Comparison of ENCODE assay signal across 11 cellular contexts in genomic region chr20:57434390-57434700, GRCh38. TPM values are rescaled to one million over a fixed set of nuclear protein-coding genes. Genes with fewer than 3 reads are reported as not detected.
A peak's percentile ranks its signal among the peaks of the same experiment; 100 is the strongest.
DNase-seq lines count a peak whose midpoint lies in the region; ATAC-seq and TF ChIP-seq lines count a peak whose summit lies in the region.
"Had no signal": no experiment of that assay in that cellular context is flagged by ENCODE, and none has a peak within 500 bp of the region (broad histone marks: within the 10 kb centered on the region; RNA-seq: fewer than 3 reads in every experiment).

No MANE protein-coding gene starts in this region.

- no peak overlapping the region for H3K9ac ChIP-seq in H9 (ENCODE audit: extremely low read depth, insufficient read length, low read length)

- H3K4me2 ChIP-seq in H9 (ENCODE audit: insufficient read depth, insufficient read length, low read length) (no peak overlapping the region), hepatocyte (no peak overlapping the region)

- H2BK12ac ChIP-seq in H9 (ENCODE audit: insufficient read length, low read depth, low read length): no peak overlapping the region

- no peak overlapping the region for H4K91ac ChIP-seq in H9 (ENCODE audit: insufficient read length, low read depth, low read length)

- H3K56ac ChIP-seq in H9 (ENCODE audit: insufficient read length, low read depth, low read length): no peak overlapping the region

- H3K4me1 ChIP-seq in H9 (ENCODE audit: insufficient read depth, low read length) (no peaks in the 10 kb centered on the region), hepatocyte (ENCODE audit: insufficient read depth) (no peaks in the 10 kb centered on the region)

- H3K9me3 Mint-ChIP-seq in activated CD4-positive, alpha-beta T cell treated with anti-CD3 and anti-CD28 coated beads for 36 hours (ENCODE audit: low read depth): no peaks in the 10 kb centered on the region
- peaks cover 0 to 3% of the 10 kb centered on the region in 2 experiments; a peak in 2 of 5 replicates for H3K9me3 Mint-ChIP-seq in H9
- peaks cover 2% of the 10 kb centered on the region for H3K9me3 Mint-ChIP-seq in activated CD8-positive, alpha-beta T cell treated with anti-CD3 and anti-CD28 coated beads for 36 hours
- H3K9me3 Mint-ChIP-seq in nephron progenitor cell: peaks cover 9% of the 10 kb centered on the region
- H3K9me3 Mint-ChIP-seq: neural crest cell had no signal

- H2BK20ac ChIP-seq in H9 (ENCODE audit: low read depth, low read length, poor library complexity, severe bottlenecking): no peak overlapping the region

- no CpG with 5 or more reads among the region's 9 CpGs for WGBS in H9 (ENCODE audit: extremely low coverage, insufficient read length, low lambda C conversion rate)
- WGBS in hepatocyte (ENCODE audit: low lambda C conversion rate, missing lambda C conversion rate): 89% methylated on average over 9 of the region's 9 CpGs

- H3K79me1 ChIP-seq in H9 (ENCODE audit: insufficient read depth, low read depth, low read length, poor library complexity, severe bottlenecking): no peaks in the 10 kb centered on the region

- H2AFZ ChIP-seq in H9 (ENCODE audit: low read length): no peak overlapping the region
- no peak overlapping the region for H2AFZ ChIP-seq in hepatocyte

- no peak overlapping the region for H2BK5ac ChIP-seq in H9 (ENCODE audit: insufficient read length, low read length)

- intact Hi-C loops in activated CD4-positive, alpha-beta T cell treated with anti-CD3 and anti-CD28 coated beads for 36 hours (cut with DNase I, micrococcal nuclease): no loop called here
- intact Hi-C loops in activated CD8-positive, alpha-beta T cell treated with anti-CD3 and anti-CD28 coated beads for 36 hours (cut with micrococcal nuclease): loop anchor here (5.0 kb wide), 1 partner anchor 37 kb away; no protein-coding TSS in a partner anchor

- H4K5ac ChIP-seq in H9 (ENCODE audit: insufficient read length, low read depth, low read length): no peak overlapping the region

- no peaks in the 10 kb centered on the region for H3K9me2 ChIP-seq in hepatocyte (replicated peaks; ENCODE audit: insufficient read depth)

- H3K27me3 ChIP-seq in H9 (ENCODE audit: insufficient read depth, low read length) (no peaks in the 10 kb centered on the region), hepatocyte (no peaks in the 10 kb centered on the region)
- H3K27me3 ChIP-seq: vagina had no signal

- no peaks in the 10 kb centered on the region for H3K9me3 ChIP-seq in H9 (ENCODE audit: control insufficient read depth, low read depth, low read length)
- H3K9me3 ChIP-seq in hepatocyte (ENCODE audit: low read depth): no peaks in the 10 kb centered on the region
- H3K9me3 ChIP-seq: vagina had no signal

- ATAC-seq in activated CD4-positive, alpha-beta T cell treated with anti-CD3 and anti-CD28 coated beads for 36 hours: no peak
- ATAC-seq in activated CD8-positive, alpha-beta T cell treated with anti-CD3 and anti-CD28 coated beads for 36 hours: no peak
- no peak for ATAC-seq in GM21423 (IDR thresholded peaks at IDR 0.05; ENCODE audit: unreplicated experiment)
- ATAC-seq in GM21619 (IDR thresholded peaks at IDR 0.05; ENCODE audit: unreplicated experiment): no peak

- TF ChIP-seq CTCF in H9 (conservative IDR thresholded peaks at IDR 0.05) (peak; percentile 51; the same call in 2 of the 3 replicates), nephron progenitor cell (IDR thresholded peaks at IDR 0.05) (no peak), hepatocyte (IDR thresholded peaks at IDR 0.05; ENCODE audit: poor library complexity) (no peak)
- peak; percentile 24 for TF ChIP-seq CTCF in activated CD8-positive, alpha-beta T cell treated with anti-CD3 and anti-CD28 coated beads for 36 hours (IDR thresholded peaks at IDR 0.05)

- H3K18ac ChIP-seq in H9 (ENCODE audit: insufficient read length, low read depth, low read length): no peak overlapping the region

- POLR2A ChIA-PET in activated CD4-positive, alpha-beta T cell treated with anti-CD3 and anti-CD28 coated beads for 36 hours (lab: Charles Lee): no interaction called here
- POLR2A ChIA-PET in activated CD8-positive, alpha-beta T cell treated with anti-CD3 and anti-CD28 coated beads for 36 hours (lab: Charles Lee): interaction anchor here (1.2 to 2.8 kb wide), 5 partner anchors 30 to 44 kb away, joined by 3 to 16 read pairs (median 5); no protein-coding TSS in a partner anchor

- H3K27me3 Mint-ChIP-seq in activated CD4-positive, alpha-beta T cell treated with anti-CD3 and anti-CD28 coated beads for 36 hours: no peaks in the 10 kb centered on the region
- H3K27me3 Mint-ChIP-seq in H9 (ENCODE audit: low read depth): peaks cover 2% of the 10 kb centered on the region; the same call in 1 of the 2 replicates
- H3K27me3 Mint-ChIP-seq in activated CD8-positive, alpha-beta T cell treated with anti-CD3 and anti-CD28 coated beads for 36 hours: no peaks in the 10 kb centered on the region
- H3K27me3 Mint-ChIP-seq in nephron progenitor cell (ENCODE audit: low read depth, poor library complexity): peaks cover 4% of the 10 kb centered on the region

- peak; percentile 43 for DNase-seq in activated CD4-positive, alpha-beta T cell treated with anti-CD3 and anti-CD28 coated beads for 36 hours
- no peak for DNase-seq in activated CD4-positive, alpha-beta T cell treated with anti-CD3 and anti-CD28 coated beads, Interleukin-2, amount 50 U/mL, for 1 hour
- DNase-seq in H9: no peak
- DNase-seq in activated CD8-positive, alpha-beta T cell treated with anti-CD3 and anti-CD28 coated beads for 36 hours: peak; percentile 33
- DNase-seq in nephron progenitor cell: no peak
- no peak for DNase-seq in hepatocyte (ENCODE audit: low spot score)
- DNase-seq: cortex of kidney had no signal

- no peak overlapping the region for H2BK120ac ChIP-seq in H9 (ENCODE audit: low read depth, low read length, poor library complexity, severe bottlenecking)

- no peak overlapping the region for H3T11ph ChIP-seq in H9 (ENCODE audit: low read length)

- H3K4me1 Mint-ChIP-seq in activated CD4-positive, alpha-beta T cell treated with anti-CD3 and anti-CD28 coated beads for 36 hours: peaks cover 56% of the 10 kb centered on the region
- H3K4me1 Mint-ChIP-seq in H9 (peaks cover 2 to 23% of the 10 kb centered on the region in 2 experiments; a peak in 3 of 4 replicates), nephron progenitor cell (peaks cover 46% of the 10 kb centered on the region)
- H3K4me1 Mint-ChIP-seq in activated CD8-positive, alpha-beta T cell treated with anti-CD3 and anti-CD28 coated beads for 36 hours (ENCODE audit: low read depth): peaks cover 58% of the 10 kb centered on the region

- H3K27ac ChIP-seq in H9 (ENCODE audit: insufficient read length, low read depth, low read length) (no peak overlapping the region), hepatocyte (no peak overlapping the region)
- H3K27ac ChIP-seq: vagina had no signal

- H3K36me3 Mint-ChIP-seq in activated CD4-positive, alpha-beta T cell treated with anti-CD3 and anti-CD28 coated beads for 36 hours (ENCODE audit: low read depth): no peaks in the 10 kb centered on the region
- H3K36me3 Mint-ChIP-seq in H9 (ENCODE audit: insufficient read depth in 1 of 3, low read depth in 3 of 3) (no peaks in the 10 kb centered on the region; a peak in 1 of 7 replicates), nephron progenitor cell (ENCODE audit: low read depth) (no peaks in the 10 kb centered on the region)
- no peaks in the 10 kb centered on the region for H3K36me3 Mint-ChIP-seq in activated CD8-positive, alpha-beta T cell treated with anti-CD3 and anti-CD28 coated beads for 36 hours (ENCODE audit: low read depth)

- H4K8ac ChIP-seq in H9 (replicated peaks; ENCODE audit: insufficient read length, low read depth, low read length): no peak overlapping the region

- H4K20me1 ChIP-seq in H9 (ENCODE audit: control insufficient read depth, insufficient read depth, insufficient read length) (no peaks in the 10 kb centered on the region), hepatocyte (ENCODE audit: insufficient read depth, poor library complexity, severe bottlenecking) (no peaks in the 10 kb centered on the region)

- no peak overlapping the region for H3K4ac ChIP-seq in H9 (ENCODE audit: low read depth, low read length)

- no peaks in the 10 kb centered on the region for H3K23me2 ChIP-seq in H9 (ENCODE audit: insufficient read length, low read depth, low read length, poor library complexity, severe bottlenecking)

- H2BK15ac ChIP-seq in H9 (ENCODE audit: low read depth, low read length): no peak overlapping the region

- H3K14ac ChIP-seq in H9 (ENCODE audit: insufficient read depth, low read length): no peak overlapping the region

- no peak overlapping the region for H3K4me3 ChIP-seq in hepatocyte
- H3K4me3 ChIP-seq: vagina had no signal

- peak overlapping the region; percentile 83 for H3K27ac Mint-ChIP-seq in activated CD4-positive, alpha-beta T cell treated with anti-CD3 and anti-CD28 coated beads for 36 hours
- H3K27ac Mint-ChIP-seq in H9 (no peak overlapping the region; a peak in 1 of 7 replicates), nephron progenitor cell (peak overlapping the region; percentile 34)
- peak overlapping the region; percentile 78 for H3K27ac Mint-ChIP-seq in activated CD8-positive, alpha-beta T cell treated with anti-CD3 and anti-CD28 coated beads for 36 hours

- no peak overlapping the region for H2AK5ac ChIP-seq in H9 (ENCODE audit: insufficient read length, low read length)

- H3K79me2 ChIP-seq in H9 (ENCODE audit: insufficient read depth, low read length) (no peaks in the 10 kb centered on the region), hepatocyte (no peaks in the 10 kb centered on the region)

- CTCF ChIA-PET in activated CD4-positive, alpha-beta T cell treated with anti-CD3 and anti-CD28 coated beads for 36 hours (lab: Charles Lee): interaction anchor here (1.5 to 1.7 kb wide), 2 partner anchors 36 to 61 kb away, joined by 4 to 6 read pairs; no protein-coding TSS in a partner anchor
- CTCF ChIA-PET in activated CD8-positive, alpha-beta T cell treated with anti-CD3 and anti-CD28 coated beads for 36 hours (lab: Charles Lee): interaction anchor here (1.5 to 2.4 kb wide), 3 partner anchors 16 to 44 kb away, joined by 4 to 10 read pairs (median 5); partner anchors contain the start of gene RBM38

- H3K36me3 ChIP-seq in hepatocyte (replicated peaks; ENCODE audit: insufficient read depth, low read depth): no peaks in the 10 kb centered on the region
- H3K36me3 ChIP-seq: vagina had no signal

- no peak overlapping the region for H3K23ac ChIP-seq in H9 (ENCODE audit: insufficient read length, low read depth, low read length)

- H3K4me3 Mint-ChIP-seq in activated CD4-positive, alpha-beta T cell treated with anti-CD3 and anti-CD28 coated beads for 36 hours: no peak overlapping the region
- H3K4me3 Mint-ChIP-seq in H9: no peak overlapping the region
- H3K4me3 Mint-ChIP-seq in activated CD8-positive, alpha-beta T cell treated with anti-CD3 and anti-CD28 coated beads for 36 hours: no peak overlapping the region
- no peak overlapping the region for H3K4me3 Mint-ChIP-seq in nephron progenitor cell
- H3K4me3 Mint-ChIP-seq: neural crest cell had no signal

RNA-seq across cellular contexts. Expression of gene RBM38, which starts 43.1 kb away (rescaled TPM):
- total RNA-seq in activated CD4-positive, alpha-beta T cell treated with anti-CD3 and anti-CD28 coated beads for 36 hours: 100 to 1,000 TPM in 1 of 2 experiments, 10 to 100 TPM in 1; 96.5 to 101 TPM
- total RNA-seq in H9 (2021) (66.8 and 67.9 TPM in 2 replicates), hepatocyte (16.1 and 18.1 TPM in 2 replicates)
- 100 to 1,000 TPM; 114 to 116 TPM for total RNA-seq in activated CD8-positive, alpha-beta T cell treated with anti-CD3 and anti-CD28 coated beads for 36 hours
- 15.6 and 19.6 TPM in 2 replicates for polyA plus RNA-seq in hepatocyte

Comparison
In these comparisons a context has a peak if more than half of its experiments do, and no peak if none do; other contexts are left out.
1. DNase-seq: peak in activated CD4-positive, alpha-beta T cell treated with anti-CD3 and anti-CD28 coated beads for 36 hours (single experiment) and activated CD8-positive, alpha-beta T cell treated with anti-CD3 and anti-CD28 coated beads for 36 hours (single experiment); none in activated CD4-positive, alpha-beta T cell treated with anti-CD3 and anti-CD28 coated beads, Interleukin-2, amount 50 U/mL, for 1 hour (single experiment), H9 (single experiment), nephron progenitor cell (single experiment) and hepatocyte (single experiment).
2. H3K27ac Mint-ChIP-seq: peak in activated CD4-positive, alpha-beta T cell treated with anti-CD3 and anti-CD28 coated beads for 36 hours (single experiment), activated CD8-positive, alpha-beta T cell treated with anti-CD3 and anti-CD28 coated beads for 36 hours (single experiment) and nephron progenitor cell (single experiment); none in H9 (0 of 3).
3. CTCF ChIP-seq: peak in H9 (single experiment) and activated CD8-positive, alpha-beta T cell treated with anti-CD3 and anti-CD28 coated beads for 36 hours (single experiment); none in nephron progenitor cell (single experiment) and hepatocyte (single experiment).